1 cellular context compared by ENCODE assay signal in genomic region chr15:80999623-81000036, GRCh38.
TF ChIP-seq lines count a peak whose summit lies in the region.

No MANE protein-coding gene starts in this region.

TF ChIP-seq in HCT116, 20 proteins besides CTCF, POLR2A, EP300 and RAD21 (continued from another document):
- peak; percentile 44; the same call in 1 of the 2 replicates for TF ChIP-seq SP1 (IDR thresholded peaks at IDR 0.05; ENCODE audit: low read depth)
- TF ChIP-seq CEBPB (IDR thresholded peaks at IDR 0.05; ENCODE audit: low read depth), result no peak
- TF ChIP-seq EZH2phosphoT487 (IDR thresholded peaks at IDR 0.05; ENCODE audit: borderline replicate concordance), result no peak
- TF ChIP-seq FOSL1 (IDR thresholded peaks at IDR 0.05; ENCODE audit: low read depth), result no peak
- TF ChIP-seq JUND (IDR thresholded peaks at IDR 0.05), result peak; percentile 27; the same call in 1 of the 2 replicates
- peak; percentile 42; the same call in 1 of the 2 replicates for TF ChIP-seq SIN3A (IDR thresholded peaks at IDR 0.05; ENCODE audit: low read depth)
- peak; percentile 73; the same call in 1 of the 2 replicates for TF ChIP-seq MAX (IDR thresholded peaks at IDR 0.05)
- no peak for TF ChIP-seq ZNF274 (IDR thresholded peaks at IDR 0.05; ENCODE audit: low read depth, low read length)
- TF ChIP-seq ELF1 (IDR thresholded peaks at IDR 0.05; ENCODE audit: borderline replicate concordance, low read depth), result peak; percentile 41; the same call in 1 of the 2 replicates
- TF ChIP-seq ATF3 (IDR thresholded peaks at IDR 0.05), result no peak
